ENCODE assay signal across 7 cellular contexts in genomic region chr11:110428956-110429613, GRCh38. TPM values are rescaled to one million over a fixed set of nuclear protein-coding genes. Genes with fewer than 3 reads are reported as not detected.
DNase-seq lines count a peak whose midpoint lies in the region; ATAC-seq and TF ChIP-seq lines count a peak whose summit lies in the region.

No MANE protein-coding gene starts in this region.

- H3K9me2 ChIP-seq in hepatocyte (replicated peaks; ENCODE audit: insufficient read depth), result no peaks in the 10 kb centered on the region

- H3K27ac ChIP-seq in hepatocyte, result peak overlapping the region; percentile 97

- no peaks in the 10 kb centered on the region for H3K9me3 Mint-ChIP-seq in HFFc6
- H3K9me3 Mint-ChIP-seq in stimulated activated memory B cell treated with anti-CD40 and anti-IgM and Interleukin-4, amounts not matched to agents 10 μg/mL and 1 μg/mL and 100 μg/mL, for 72 hours, result no peaks in the 10 kb centered on the region

- 88% methylated on average over 8 of the region's 8 CpGs for WGBS in hepatocyte (ENCODE audit: low lambda C conversion rate, missing lambda C conversion rate)

- TF ChIP-seq CTCF in HFFc6 (IDR thresholded peaks at IDR 0.05) (no peak), WI38 (IDR thresholded peaks at IDR 0.05; ENCODE audit: low read depth, low read length) (no peak), hepatocyte (IDR thresholded peaks at IDR 0.05; ENCODE audit: poor library complexity) (no peak)

- peaks cover 54% of the 10 kb centered on the region for H3K4me1 Mint-ChIP-seq in HFFc6 (ENCODE audit: low read depth)
- peaks cover 34% of the 10 kb centered on the region for H3K4me1 Mint-ChIP-seq in stimulated activated memory B cell treated with anti-CD40 and anti-IgM and Interleukin-4, amounts not matched to agents 10 μg/mL and 1 μg/mL and 100 μg/mL, for 72 hours

- no peak for DNase-seq in HFFc6
- no peak for DNase-seq in hepatocyte (ENCODE audit: low spot score)

- no peaks in the 10 kb centered on the region for H3K27me3 ChIP-seq in hepatocyte

- H3K9me3 ChIP-seq in hepatocyte (ENCODE audit: low read depth), result no peaks in the 10 kb centered on the region

- no peaks in the 10 kb centered on the region for H3K36me3 ChIP-seq in hepatocyte (replicated peaks; ENCODE audit: insufficient read depth, low read depth)

- peaks cover 23% of the 10 kb centered on the region for H3K4me1 ChIP-seq in hepatocyte (ENCODE audit: insufficient read depth)

- peak overlapping the region; percentile 95 for H3K4me2 ChIP-seq in hepatocyte

- H3K4me3 Mint-ChIP-seq in HFFc6, result peak overlapping the region; percentile 87
- H3K4me3 Mint-ChIP-seq in stimulated activated memory B cell treated with anti-CD40 and anti-IgM and Interleukin-4, amounts not matched to agents 10 μg/mL and 1 μg/mL and 100 μg/mL, for 72 hours, result peak overlapping the region; percentile 79

- H3K27ac Mint-ChIP-seq in HFFc6, result peak overlapping the region; percentile 63
- peak overlapping the region; percentile 97 for H3K27ac Mint-ChIP-seq in stimulated activated memory B cell treated with anti-CD40 and anti-IgM and Interleukin-4, amounts not matched to agents 10 μg/mL and 1 μg/mL and 100 μg/mL, for 72 hours

- H3K27me3 Mint-ChIP-seq in HFFc6 (ENCODE audit: insufficient read depth), result peaks cover 2% of the 10 kb centered on the region
- H3K27me3 Mint-ChIP-seq in stimulated activated memory B cell treated with anti-CD40 and anti-IgM and Interleukin-4, amounts not matched to agents 10 μg/mL and 1 μg/mL and 100 μg/mL, for 72 hours, result no peaks in the 10 kb centered on the region

- peaks cover 36% of the 10 kb centered on the region for H3K79me2 ChIP-seq in hepatocyte

- no peaks in the 10 kb centered on the region; the same call in 1 of the 2 replicates for H3K36me3 Mint-ChIP-seq in HFFc6 (ENCODE audit: low read depth)
- H3K36me3 Mint-ChIP-seq in stimulated activated memory B cell treated with anti-CD40 and anti-IgM and Interleukin-4, amounts not matched to agents 10 μg/mL and 1 μg/mL and 100 μg/mL, for 72 hours, result no peaks in the 10 kb centered on the region

- H2AFZ ChIP-seq in hepatocyte, result peak overlapping the region; percentile 75

- ATAC-seq in stimulated activated memory B cell treated with anti-CD40 and anti-IgM and Interleukin-4, amounts not matched to agents 10 μg/mL and 1 μg/mL and 100 μg/mL, for 72 hours, result no peak
- ATAC-seq in GM19452 (IDR thresholded peaks at IDR 0.05; ENCODE audit: unreplicated experiment), result no peak
- ATAC-seq in GM19351 (IDR thresholded peaks at IDR 0.05; ENCODE audit: unreplicated experiment), result no peak
- no peak for ATAC-seq in HG03045 (IDR thresholded peaks at IDR 0.05; ENCODE audit: unreplicated experiment)

- H3K4me3 ChIP-seq in WI38 (ENCODE audit: low read depth, low read length), result peak overlapping the region; percentile 96
- peak overlapping the region; percentile 98 for H3K4me3 ChIP-seq in hepatocyte

- peaks cover 19% of the 10 kb centered on the region for H4K20me1 ChIP-seq in hepatocyte (ENCODE audit: insufficient read depth, poor library complexity, severe bottlenecking)

RNA-seq across cellular contexts. Expression of gene FDX1, which starts 0.7 kb away (rescaled TPM):
- 10 to 100 TPM in 1 of 6 experiments, 1 to 10 TPM in 5; 7.3 to 10.3 (median 9.5) TPM for total RNA-seq in HFFc6 (2021; fragmentation: NEBNext Ultra II Directional; extraction: Animal tissue kit (Norgen Biotek cat#: 25700))
- 41.6 and 45.4 TPM in 2 replicates for total RNA-seq in hepatocyte
- polyA plus RNA-seq in hepatocyte, result 28.2 and 42.5 TPM in 2 replicates
